In the genomic region with DNA sequence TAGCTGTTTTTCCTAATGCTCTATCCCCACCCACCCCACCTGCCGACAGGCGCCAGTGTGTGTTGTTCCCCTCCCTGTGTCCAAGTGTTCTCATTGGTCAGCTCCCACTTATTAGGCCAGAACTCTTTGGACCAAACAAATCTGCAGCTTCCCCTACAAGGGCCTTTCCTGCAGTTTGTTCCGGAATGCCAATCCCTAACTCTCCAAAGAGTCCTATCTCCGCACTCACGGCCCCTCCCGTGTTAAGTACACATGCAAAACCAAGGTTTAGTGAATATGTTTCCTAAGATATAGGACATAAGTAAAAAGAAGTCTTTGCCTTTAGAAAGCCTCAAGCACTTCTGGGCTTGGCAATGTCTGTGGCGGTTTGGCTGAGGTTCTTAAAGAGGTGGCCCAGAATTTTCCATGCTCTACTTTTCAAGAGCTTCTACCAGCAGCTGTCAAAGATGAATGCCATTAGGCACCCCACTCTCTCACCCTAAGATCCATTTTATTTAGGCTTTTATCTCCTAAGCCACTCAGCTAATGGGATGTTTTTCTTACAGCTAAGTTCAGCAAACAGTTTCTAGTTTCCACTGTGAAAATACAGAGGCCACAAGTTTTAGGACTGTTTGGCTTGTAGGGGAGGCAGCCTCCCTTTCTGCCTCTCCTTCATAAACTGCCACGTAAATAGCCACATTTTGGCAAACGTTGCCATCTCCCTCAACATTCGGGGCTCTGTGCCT, we compare ENCODE assay signal across 8 cellular contexts.
DNase-seq lines count a peak whose midpoint lies in the region; ATAC-seq lines count a peak whose summit lies in the region.

No MANE protein-coding gene starts in this region.

- H3K27ac Mint-ChIP-seq in activated naive CD4-positive, alpha-beta T cell treated with anti-CD3 and anti-CD28 coated beads, Interleukin-2, amount 10 ng/mL, durations not matched to agents 7 days and 5 days = peak overlapping the region; percentile 81
- no peak overlapping the region for H3K27ac Mint-ChIP-seq in stimulated activated naive B cell treated with anti-CD40 and anti-IgM and Interleukin-4, amounts not matched to agents 10 μg/mL and 1 μg/mL and 100 μg/mL, for 72 hours

- peak overlapping the region; percentile 82 for H3K4me3 Mint-ChIP-seq in activated naive CD4-positive, alpha-beta T cell treated with anti-CD3 and anti-CD28 coated beads, Interleukin-2, amount 10 ng/mL, durations not matched to agents 7 days and 5 days
- peak overlapping the region; percentile 87 to 90 for H3K4me3 Mint-ChIP-seq in stimulated activated naive B cell treated with anti-CD40 and anti-IgM and Interleukin-4, amounts not matched to agents 10 μg/mL and 1 μg/mL and 100 μg/mL, for 72 hours

- peaks cover 13% of the 10 kb centered on the region for H3K27me3 ChIP-seq in iPS-20b (ENCODE audit: insufficient read depth, low read length)

- peaks cover 7% of the 10 kb centered on the region for H3K36me3 Mint-ChIP-seq in activated naive CD4-positive, alpha-beta T cell treated with anti-CD3 and anti-CD28 coated beads, Interleukin-2, amount 10 ng/mL, durations not matched to agents 7 days and 5 days
- H3K36me3 Mint-ChIP-seq in stimulated activated naive B cell treated with anti-CD40 and anti-IgM and Interleukin-4, amounts not matched to agents 10 μg/mL and 1 μg/mL and 100 μg/mL, for 72 hours = peaks cover 9 to 13% of the 10 kb centered on the region in 2 donors

- H3K9me3 Mint-ChIP-seq in activated naive CD4-positive, alpha-beta T cell treated with anti-CD3 and anti-CD28 coated beads, Interleukin-2, amount 10 ng/mL, durations not matched to agents 7 days and 5 days = no peaks in the 10 kb centered on the region
- H3K9me3 Mint-ChIP-seq in stimulated activated naive B cell treated with anti-CD40 and anti-IgM and Interleukin-4, amounts not matched to agents 10 μg/mL and 1 μg/mL and 100 μg/mL, for 72 hours = no peaks in the 10 kb centered on the region

- DNase-seq in activated naive CD4-positive, alpha-beta T cell treated with anti-CD3 and anti-CD28 coated beads, Interleukin-2, amount 10 ng/mL, durations not matched to agents 7 days and 5 days = no peak
- no peak for DNase-seq in activated naive CD4-positive, alpha-beta T cell treated with Interleukin-2 at 50 U/mL for 16 hours
- DNase-seq in amniotic epithelial cell (ENCODE audit: low read depth) = peak; percentile 35
- DNase-seq in stimulated activated naive B cell treated with anti-CD40 and anti-IgM and Interleukin-4, amounts not matched to agents 10 μg/mL and 1 μg/mL and 100 μg/mL, for 72 hours = no peak
- DNase-seq in stimulated activated CD4-positive, alpha-beta T cell treated with anti-CD3 and anti-CD28 coated beads, Interleukin-1b, Interleukin-23, amount 100 ng/mL, for 48 hours = no peak
- no peak for DNase-seq in GM03348 (ENCODE audit: low spot score)

- no peak for ATAC-seq in stimulated activated naive B cell treated with anti-CD40 and anti-IgM and Interleukin-4, amounts not matched to agents 10 μg/mL and 1 μg/mL and 100 μg/mL, for 72 hours (replicated peaks)
- ATAC-seq in HG03097 (IDR thresholded peaks at IDR 0.05; ENCODE audit: low FRiP score, unreplicated experiment) = no peak

- peak overlapping the region; percentile 65; the same call in 1 of the 2 replicates for H3K9ac ChIP-seq in iPS-20b (ENCODE audit: low read depth, low read length)

- H3K27me3 Mint-ChIP-seq in activated naive CD4-positive, alpha-beta T cell treated with anti-CD3 and anti-CD28 coated beads, Interleukin-2, amount 10 ng/mL, durations not matched to agents 7 days and 5 days = peaks cover 16% of the 10 kb centered on the region
- H3K27me3 Mint-ChIP-seq in stimulated activated naive B cell treated with anti-CD40 and anti-IgM and Interleukin-4, amounts not matched to agents 10 μg/mL and 1 μg/mL and 100 μg/mL, for 72 hours = no peaks in the 10 kb centered on the region

- H3K4me1 Mint-ChIP-seq in activated naive CD4-positive, alpha-beta T cell treated with anti-CD3 and anti-CD28 coated beads, Interleukin-2, amount 10 ng/mL, durations not matched to agents 7 days and 5 days = peaks cover 30% of the 10 kb centered on the region
- peaks cover 29 to 43% of the 10 kb centered on the region in 2 donors for H3K4me1 Mint-ChIP-seq in stimulated activated naive B cell treated with anti-CD40 and anti-IgM and Interleukin-4, amounts not matched to agents 10 μg/mL and 1 μg/mL and 100 μg/mL, for 72 hours

- peaks cover 9% of the 10 kb centered on the region; the same call in 1 of the 2 replicates for H3K36me3 ChIP-seq in iPS-20b (ENCODE audit: insufficient read depth, low read depth, low read length)

- CTCF ChIA-PET in activated naive CD4-positive, alpha-beta T cell treated with anti-CD3 and anti-CD28 coated beads, Interleukin-2, amount 10 ng/mL, durations not matched to agents 7 days and 5 days (lab: Charles Lee) = interaction anchor here (1.0 to 3.5 kb wide), 2 partner anchors 8 to 18 kb away, joined by 3 to 21 read pairs; no protein-coding TSS in a partner anchor

- peak overlapping the region; percentile 73 for H3K4me3 ChIP-seq in iPS-20b (ENCODE audit: low read length)

- 0 out of 2 replicates have a peak, but pooled peaks cover 3% of the 10 kb centered on the region for H3K4me1 ChIP-seq in iPS-20b (ENCODE audit: insufficient read depth, low read length)

- H3K9me3 ChIP-seq in iPS-20b (ENCODE audit: insufficient read depth, low read depth, low read length) = no peaks in the 10 kb centered on the region

- no peak overlapping the region for H3K27ac ChIP-seq in iPS-20b (ENCODE audit: low read length)
